Comparison of ENCODE assay signal across 9 cellular contexts in genomic region chrX:10106801-10107200, GRCh38. TPM values are rescaled to one million over a fixed set of nuclear protein-coding genes. Genes with fewer than 3 reads are reported as not detected.
DNase-seq lines count a peak whose midpoint lies in the region; ATAC-seq and TF ChIP-seq lines count a peak whose summit lies in the region.
"Had no signal": no experiment of that assay in that cellular context is flagged by ENCODE, and none has a peak within 500 bp of the region (broad histone marks: within the 10 kb centered on the region; RNA-seq: fewer than 3 reads in every experiment).

No MANE protein-coding gene starts in this region.

- H3K9me3 Mint-ChIP-seq in activated T-helper 17 cell treated with anti-CD3 and anti-CD28 coated beads, Interleukin-2, amount 50 U/mL, for 72 hours = no peaks in the 10 kb centered on the region
- H3K9me3 Mint-ChIP-seq in mesothelial cell of epicardium (peaks cover 12% of the 10 kb centered on the region), endothelial cell (ENCODE audit: unreplicated experiment) (no peaks in the 10 kb centered on the region)

- no peak for TF ChIP-seq CTCF in mesothelial cell of epicardium (IDR thresholded peaks at IDR 0.05; ENCODE audit: unreplicated experiment)
- no peak for TF ChIP-seq CTCF in endothelial cell (IDR thresholded peaks at IDR 0.05; ENCODE audit: unreplicated experiment)

- no peaks in the 10 kb centered on the region for H3K27me3 Mint-ChIP-seq in activated T-helper 17 cell treated with anti-CD3 and anti-CD28 coated beads, Interleukin-2, amount 50 U/mL, for 72 hours
- H3K27me3 Mint-ChIP-seq in mesothelial cell of epicardium (ENCODE audit: low read depth) (no peaks in the 10 kb centered on the region), endothelial cell (ENCODE audit: unreplicated experiment) (peaks cover 9% of the 10 kb centered on the region)

- peak overlapping the region; percentile 67 for H3K4me3 Mint-ChIP-seq in activated T-helper 17 cell treated with anti-CD3 and anti-CD28 coated beads, Interleukin-2, amount 50 U/mL, for 72 hours
- H3K4me3 Mint-ChIP-seq in mesothelial cell of epicardium = no peak overlapping the region
- H3K4me3 Mint-ChIP-seq in endothelial cell (ENCODE audit: unreplicated experiment) = no peak overlapping the region

- peaks cover 4% of the 10 kb centered on the region for H3K4me1 Mint-ChIP-seq in activated T-helper 17 cell treated with anti-CD3 and anti-CD28 coated beads, Interleukin-2, amount 50 U/mL, for 72 hours
- H3K4me1 Mint-ChIP-seq in mesothelial cell of epicardium = peaks cover 13% of the 10 kb centered on the region
- H3K4me1 Mint-ChIP-seq in endothelial cell (ENCODE audit: unreplicated experiment) = no peaks in the 10 kb centered on the region

- peak overlapping the region; percentile 61 for H3K27ac Mint-ChIP-seq in activated T-helper 17 cell treated with anti-CD3 and anti-CD28 coated beads, Interleukin-2, amount 50 U/mL, for 72 hours
- H3K27ac Mint-ChIP-seq in mesothelial cell of epicardium (no peak overlapping the region), endothelial cell (ENCODE audit: unreplicated experiment) (no peak overlapping the region)

- ATAC-seq in GM19397 (IDR thresholded peaks at IDR 0.05; ENCODE audit: unreplicated experiment) (peak; percentile 54), HG03342 (IDR thresholded peaks at IDR 0.05; ENCODE audit: unreplicated experiment) (peak; percentile 85)
- ATAC-seq in activated T-helper 17 cell treated with anti-CD3 and anti-CD28 coated beads, Interleukin-2, amount 50 U/mL, for 72 hours (replicated peaks) = peak; percentile 70
- ATAC-seq: K562 had no signal

- peaks cover 7% of the 10 kb centered on the region for H3K36me3 Mint-ChIP-seq in activated T-helper 17 cell treated with anti-CD3 and anti-CD28 coated beads, Interleukin-2, amount 50 U/mL, for 72 hours (ENCODE audit: low read depth)
- H3K36me3 Mint-ChIP-seq in mesothelial cell of epicardium (peaks cover 28% of the 10 kb centered on the region), endothelial cell (ENCODE audit: low read depth, unreplicated experiment) (peaks cover 9% of the 10 kb centered on the region)

- peak; percentile 22 to 26 (median 23) for DNase-seq in stimulated activated CD4-positive, alpha-beta T cell treated with anti-CD3 and anti-CD28 coated beads, TNF-alpha, amount 100 ng/mL, for 4 hours (ENCODE audit: low read depth in 3 of 3)
- no peak for DNase-seq in mesothelial cell of epicardium (ENCODE audit: low spot score in 2 of 2, unreplicated experiment in 2 of 2)
- DNase-seq in endothelial cell (ENCODE audit: low spot score) = no peak
- no peak for DNase-seq in cerebellar nuclear complex (lab: John Stamatoyannopoulos, UW)
- no peak for DNase-seq in DMS153 (lab: John Stamatoyannopoulos, UW)

RNA-seq across cellular contexts. Expression of gene CLCN4, which starts 50.0 kb away (rescaled TPM):
- total RNA-seq in activated T-helper 17 cell treated with anti-CD3 and anti-CD28 coated beads, Interleukin-2, amount 50 U/mL, for 72 hours = under 1 TPM in 1 of 2 donors, not detected in 1; 0.19 TPM
- total RNA-seq in mesothelial cell of epicardium (5.7 to 8.6 TPM (median 7.0 TPM) in 3 replicates), endothelial cell (ENCODE audit: unreplicated experiment) (23.1 TPM)

Comparison
In these comparisons a context has a peak if more than half of its experiments do, and no peak if none do; other contexts are left out.
1. DNase-seq: peak in stimulated activated CD4-positive, alpha-beta T cell treated with anti-CD3 and anti-CD28 coated beads, TNF-alpha, amount 100 ng/mL, for 4 hours (3 of 3); none in mesothelial cell of epicardium (0 of 2), endothelial cell (single experiment), cerebellar nuclear complex (0 of 2) and DMS153 (single experiment).
2. Peak in every context shown above with its lines, with median percentiles within 50 percentile points of each other: ATAC-seq.